22 cellular contexts compared by ENCODE assay signal in the genomic region with DNA sequence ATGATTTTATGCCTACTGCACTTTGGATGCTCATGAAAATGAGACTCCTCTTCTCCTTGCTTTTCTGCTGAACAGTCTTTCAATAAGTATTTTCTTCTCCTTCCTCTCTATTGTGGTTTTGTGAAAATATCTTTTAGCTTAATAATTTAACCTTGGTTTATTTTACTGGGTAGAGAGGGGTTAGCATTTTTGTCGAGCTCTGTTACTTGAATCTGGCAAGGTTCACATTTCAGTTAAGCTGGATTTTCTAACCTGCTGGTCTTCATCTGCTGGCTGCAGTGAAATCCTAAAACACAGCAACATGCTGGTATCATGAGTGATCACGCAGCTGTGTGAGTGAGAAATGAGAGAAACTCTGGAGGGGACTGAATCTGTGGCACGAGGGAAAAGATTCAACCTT.
"Had no signal": no experiment of that assay in that cellular context is flagged by ENCODE, and none has a peak within 500 bp of the region (broad histone marks: within the 10 kb centered on the region; RNA-seq: fewer than 3 reads in every experiment).

No MANE protein-coding gene starts in this region.

- ATAC-seq: activated T-cell treated with anti-CD3 and anti-CD28 coated beads, Interleukin-2, amount 50 U/mL, for 4 hours; heart left ventricle; mucosa of descending colon; naive thymus-derived CD4-positive, alpha-beta T cell; WTC11 had no signal

- H3K27ac ChIP-seq: coronary artery, heart left ventricle, left ventricle myocardium inferior, right atrium auricular region, upper lobe of left lung had no signal

- H3K4me3 Mint-ChIP-seq: activated CD4-positive, alpha-beta memory T cell treated with anti-CD3 and anti-CD28 coated beads, Interleukin-2, amount 10 ng/mL, durations not matched to agents 7 days and 5 days; activated naive CD4-positive, alpha-beta T cell treated with anti-CD3 and anti-CD28 coated beads, Interleukin-2, amount 50 U/mL, for 24 hours; activated T-cell treated with anti-CD3 and anti-CD28 coated beads, Interleukin-2, amount 50 U/mL, for 4 hours; brain; naive thymus-derived CD4-positive, alpha-beta T cell; stimulated activated naive CD8-positive, alpha-beta T cell treated with anti-CD3 and anti-CD28 coated beads, Interleukin-15, Interleukin-2, amounts not matched to agents 100 ng/mL and 50 ng/mL, for 24 hours; WTC11 had no signal

- H3K4me1 Mint-ChIP-seq: activated CD4-positive, alpha-beta memory T cell treated with anti-CD3 and anti-CD28 coated beads, Interleukin-2, amount 10 ng/mL, durations not matched to agents 7 days and 5 days; activated naive CD4-positive, alpha-beta T cell treated with anti-CD3 and anti-CD28 coated beads, Interleukin-2, amount 50 U/mL, for 24 hours; naive thymus-derived CD4-positive, alpha-beta T cell had no signal

- H3K27me3 ChIP-seq: right atrium auricular region, upper lobe of left lung had no signal

- H3K27ac Mint-ChIP-seq: activated CD4-positive, alpha-beta memory T cell treated with anti-CD3 and anti-CD28 coated beads, Interleukin-2, amount 10 ng/mL, durations not matched to agents 7 days and 5 days; activated naive CD4-positive, alpha-beta T cell treated with anti-CD3 and anti-CD28 coated beads, Interleukin-2, amount 50 U/mL, for 24 hours; brain; naive thymus-derived CD4-positive, alpha-beta T cell; stimulated activated naive CD8-positive, alpha-beta T cell treated with anti-CD3 and anti-CD28 coated beads, Interleukin-15, Interleukin-2, amounts not matched to agents 100 ng/mL and 50 ng/mL, for 24 hours; WTC11 had no signal

- H3K36me3 Mint-ChIP-seq: activated naive CD4-positive, alpha-beta T cell treated with anti-CD3 and anti-CD28 coated beads, Interleukin-2, amount 50 U/mL, for 24 hours; brain; naive thymus-derived CD4-positive, alpha-beta T cell; WTC11 had no signal

- H3K4me3 ChIP-seq: coronary artery, heart left ventricle, left ventricle myocardium inferior, mucosa of descending colon, right atrium auricular region, upper lobe of left lung had no signal

- H3K9me3 Mint-ChIP-seq: activated CD4-positive, alpha-beta memory T cell treated with anti-CD3 and anti-CD28 coated beads, Interleukin-2, amount 10 ng/mL, durations not matched to agents 7 days and 5 days; activated naive CD4-positive, alpha-beta T cell treated with anti-CD3 and anti-CD28 coated beads, Interleukin-2, amount 50 U/mL, for 24 hours; activated T-cell treated with anti-CD3 and anti-CD28 coated beads, Interleukin-2, amount 50 U/mL, for 4 hours; brain; stimulated activated naive CD8-positive, alpha-beta T cell treated with anti-CD3 and anti-CD28 coated beads, Interleukin-15, Interleukin-2, amounts not matched to agents 100 ng/mL and 50 ng/mL, for 24 hours; WTC11 had no signal

- FAIRE-seq: endothelial cell of umbilical vein, frontal cortex, TTC549 had no signal

- H3K27me3 Mint-ChIP-seq: brain; stimulated activated naive CD8-positive, alpha-beta T cell treated with anti-CD3 and anti-CD28 coated beads, Interleukin-15, Interleukin-2, amounts not matched to agents 100 ng/mL and 50 ng/mL, for 24 hours had no signal

- H3K4me1 ChIP-seq: heart left ventricle, left ventricle myocardium inferior, right atrium auricular region, upper lobe of left lung had no signal

- H3K9me3 ChIP-seq: heart left ventricle, left ventricle myocardium inferior, mucosa of descending colon, right atrium auricular region, upper lobe of left lung had no signal

- DNase-seq: activated CD4-positive, alpha-beta memory T cell treated with anti-CD3 and anti-CD28 coated beads, Interleukin-2, amount 10 ng/mL, durations not matched to agents 7 days and 5 days; activated CD4-positive, alpha-beta T cell treated with anti-CD3 and anti-CD28 coated beads for 4 hours; activated effector memory CD4-positive, alpha-beta T cell treated with anti-CD3 and anti-CD28 coated beads, Interleukin-2, amount 50 U/mL, for 16 hours; activated T-cell treated with anti-CD3 and anti-CD28 coated beads, Interleukin-2, amount 50 U/mL, for 4 hours; central memory CD4-positive, alpha-beta T cell; effector CD4-positive, alpha-beta T cell; heart left ventricle; islet precursor cell; left ventricle myocardium inferior; mucosa of descending colon; naive thymus-derived CD4-positive, alpha-beta T cell; posterior cingulate gyrus; upper lobe of left lung had no signal

- H3K36me3 ChIP-seq: heart left ventricle, left ventricle myocardium inferior, right atrium auricular region, upper lobe of left lung had no signal
